ENCODE assay signal across 9 cellular contexts in genomic region chr2:222305510-222306392, GRCh38. TPM values are rescaled to one million over a fixed set of nuclear protein-coding genes. Genes with fewer than 3 reads are reported as not detected.
DNase-seq lines count a peak whose midpoint lies in the region; ATAC-seq, FAIRE-seq and TF ChIP-seq lines count a peak whose summit lies in the region.
"Had no signal": no experiment of that assay in that cellular context is flagged by ENCODE, and none has a peak within 500 bp of the region (broad histone marks: within the 10 kb centered on the region; RNA-seq: fewer than 3 reads in every experiment).

No MANE protein-coding gene starts in this region.

- H3K9me3 ChIP-seq in kidney (ENCODE audit: control insufficient read depth in 1 of 2, low read length in 2 of 2) (no peaks in the 10 kb centered on the region), stomach (no peaks in the 10 kb centered on the region)

- TF ChIP-seq POLR2A in stomach (IDR thresholded peaks at IDR 0.05), result no peak

- peak; percentile 39 for ATAC-seq in HG03039 (IDR thresholded peaks at IDR 0.05; ENCODE audit: unreplicated experiment)
- no peak for ATAC-seq in activated naive CD8-positive, alpha-beta T cell treated with anti-CD3 and anti-CD28 coated beads, Interleukin-2, amount 10 ng/mL, durations not matched to agents 7 days and 5 days (ENCODE audit: low read depth)

- peaks cover 24% of the 10 kb centered on the region for H3K4me1 Mint-ChIP-seq in activated naive CD8-positive, alpha-beta T cell treated with anti-CD3 and anti-CD28 coated beads, Interleukin-2, amount 10 ng/mL, durations not matched to agents 7 days and 5 days

- FAIRE-seq in kidney (lab: Jason Lieb, UNC), result no peak
- FAIRE-seq in HTR-8/SVneo (lab: Jason Lieb, UNC), result no peak

- intact Hi-C loops in kidney (cut with DNase I) (no loop called here), stomach (cut with DNase I; ENCODE audit: low total_unique reads) (no loop called here)

- peak overlapping the region; percentile 82 for H3K4me3 Mint-ChIP-seq in activated naive CD8-positive, alpha-beta T cell treated with anti-CD3 and anti-CD28 coated beads, Interleukin-2, amount 10 ng/mL, durations not matched to agents 7 days and 5 days

- peaks cover 38 to 100% (median 100%) of the 10 kb centered on the region in 3 donors for H3K27me3 ChIP-seq in stomach

- H3K9ac ChIP-seq in kidney (ENCODE audit: low read length in 2 of 2), result no peak overlapping the region

- POLR2A ChIA-PET in activated naive CD8-positive, alpha-beta T cell treated with anti-CD3 and anti-CD28 coated beads, Interleukin-2, amount 10 ng/mL, durations not matched to agents 7 days and 5 days (lab: Charles Lee), result no interaction called here

- peak overlapping the region; percentile 37 for H3K27ac Mint-ChIP-seq in activated naive CD8-positive, alpha-beta T cell treated with anti-CD3 and anti-CD28 coated beads, Interleukin-2, amount 10 ng/mL, durations not matched to agents 7 days and 5 days

- no peak for TF ChIP-seq CTCF in kidney (IDR thresholded peaks at IDR 0.05; ENCODE audit: borderline replicate concordance, extremely low read depth, insufficient read depth)
- TF ChIP-seq CTCF in stomach (IDR thresholded peaks at IDR 0.05), result no peak
- TF ChIP-seq CTCF in GM10266 (IDR thresholded peaks at IDR 0.05; ENCODE audit: control insufficient read depth, insufficient read depth, low read depth, missing control alignments), result no peak

- peaks cover 4 to 15% of the 10 kb centered on the region in 2 donors for H3K4me1 ChIP-seq in kidney (ENCODE audit: control insufficient read depth in 1 of 2, insufficient read depth in 1 of 2, low read depth in 1 of 2, low read length in 2 of 2)
- H3K4me1 ChIP-seq in stomach, result peaks cover 32 to 61% (median 52%) of the 10 kb centered on the region in 4 donors

- no peak for TF ChIP-seq EP300 in stomach (IDR thresholded peaks at IDR 0.05)

- peaks cover 97% of the 10 kb centered on the region for H3K27me3 Mint-ChIP-seq in activated naive CD8-positive, alpha-beta T cell treated with anti-CD3 and anti-CD28 coated beads, Interleukin-2, amount 10 ng/mL, durations not matched to agents 7 days and 5 days

- DNase-seq in ELR (ENCODE audit: low read depth), result peak; percentile 67
- peak; percentile 42 for DNase-seq in activated naive CD8-positive, alpha-beta T cell treated with anti-CD3 and anti-CD28 coated beads, Interleukin-2, amount 10 ng/mL, durations not matched to agents 7 days and 5 days
- DNase-seq in kidney, result no peak
- no peak for DNase-seq in stomach
- no peak for DNase-seq in HTR-8/SVneo (ENCODE audit: insufficient read length, low spot score)
- no peak for DNase-seq in stimulated activated naive CD4-positive, alpha-beta T cell (lab: John Stamatoyannopoulos, UW)
- no peak for DNase-seq in GM10266 (ENCODE audit: extremely low spot score)

- H3K9me3 Mint-ChIP-seq in activated naive CD8-positive, alpha-beta T cell treated with anti-CD3 and anti-CD28 coated beads, Interleukin-2, amount 10 ng/mL, durations not matched to agents 7 days and 5 days, result peaks cover 7% of the 10 kb centered on the region

- no peaks in the 10 kb centered on the region for H3K36me3 ChIP-seq in kidney (ENCODE audit: control insufficient read depth in 1 of 2, insufficient read depth in 2 of 2, low read length in 2 of 2)
- H3K36me3 ChIP-seq in stomach, result no peaks in the 10 kb centered on the region

- WGBS in stomach, 5 donors, result 2 to 4% (median 2%) methylated on average over 55 to 66 of the region's 66 CpGs

- H3K4me3 ChIP-seq in kidney (ENCODE audit: low read length in 2 of 2) (peak overlapping the region; percentile 36 to 48), stomach (peak overlapping the region; percentile 42 to 69 (median 54))
- H3K4me3 ChIP-seq: SK-N-MC had no signal

- H3K27ac ChIP-seq in kidney (ENCODE audit: low read depth in 2 of 2, low read length in 2 of 2) (no peak overlapping the region), stomach (no peak overlapping the region)
- H3K27ac ChIP-seq: SK-N-MC had no signal

- peaks cover 6% of the 10 kb centered on the region for H3K36me3 Mint-ChIP-seq in activated naive CD8-positive, alpha-beta T cell treated with anti-CD3 and anti-CD28 coated beads, Interleukin-2, amount 10 ng/mL, durations not matched to agents 7 days and 5 days

RNA-seq across cellular contexts. Expression of gene PAX3, which starts 7.0 kb away (rescaled TPM):
- not detected for total RNA-seq in activated naive CD8-positive, alpha-beta T cell treated with anti-CD3 and anti-CD28 coated beads, Interleukin-2, amount 10 ng/mL, durations not matched to agents 7 days and 5 days
- total RNA-seq in kidney (not detected), stomach (not detected)
- polyA plus RNA-seq in kidney (ENCODE audit: insufficient read depth, low read depth, low replicate concordance) (not detected), stomach (not detected)

Comparison
In these comparisons a context has a peak if more than half of its experiments do, and no peak if none do; other contexts are left out.
1. DNase-seq: peak in ELR (single experiment) and activated naive CD8-positive, alpha-beta T cell treated with anti-CD3 and anti-CD28 coated beads, Interleukin-2, amount 10 ng/mL, durations not matched to agents 7 days and 5 days (single experiment); none in kidney (single experiment), stomach (single experiment), HTR-8/SVneo (single experiment), stimulated activated naive CD4-positive, alpha-beta T cell (0 of 6) and GM10266 (single experiment).